Comparison of ENCODE assay signal across 12 cellular contexts in the genomic region with DNA sequence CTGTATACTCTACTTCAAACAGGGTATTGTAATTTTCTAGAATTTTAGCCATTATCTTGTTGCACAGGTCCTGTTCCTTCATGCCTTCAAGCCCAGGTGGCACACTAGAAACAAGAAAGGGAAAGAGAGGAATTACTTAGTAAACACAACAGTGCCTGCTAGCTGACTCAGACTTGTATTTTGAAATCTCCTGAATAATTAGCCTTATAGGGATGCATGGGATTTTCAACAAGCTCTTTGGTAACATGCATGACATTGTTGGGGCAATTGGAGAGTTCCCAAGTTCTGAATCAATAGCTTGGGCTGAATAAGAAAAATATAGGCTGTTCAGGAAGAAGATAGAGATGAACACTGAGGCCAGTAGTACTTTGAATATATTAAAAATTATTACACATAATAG.
DNase-seq lines count a peak whose midpoint lies in the region; ATAC-seq and TF ChIP-seq lines count a peak whose summit lies in the region.
"Had no signal": no experiment of that assay in that cellular context is flagged by ENCODE, and none has a peak within 500 bp of the region (broad histone marks: within the 10 kb centered on the region; RNA-seq: fewer than 3 reads in every experiment).

No MANE protein-coding gene starts in this region.

- H2AFZ ChIP-seq in GM23248 (no peak overlapping the region), hepatocyte (no peak overlapping the region), Karpas-422 (ENCODE audit: low read length) (no peak overlapping the region)

- CTCF ChIA-PET in AG04449 (lab: Yijun Ruan, JAX), result interaction anchor here (1.1 kb wide), 1 partner anchor 86 kb away, joined by 4 read pairs; no protein-coding TSS in a partner anchor

- no peaks in the 10 kb centered on the region for H3K9me3 ChIP-seq in GM23248 (ENCODE audit: low read depth)
- H3K9me3 ChIP-seq in hepatocyte (ENCODE audit: low read depth), result no peaks in the 10 kb centered on the region
- H3K9me3 ChIP-seq in Karpas-422 (ENCODE audit: low read length), result no peaks in the 10 kb centered on the region
- no peaks in the 10 kb centered on the region for H3K9me3 ChIP-seq in testis
- H3K9me3 ChIP-seq in heart left ventricle, result no peaks in the 10 kb centered on the region
- H3K9me3 ChIP-seq: Caco-2 had no signal

- peaks cover 20% of the 10 kb centered on the region for H3K4me1 ChIP-seq in GM23248 (ENCODE audit: insufficient read depth)
- H3K4me1 ChIP-seq in hepatocyte (ENCODE audit: insufficient read depth), result no peaks in the 10 kb centered on the region
- H3K4me1 ChIP-seq in Karpas-422 (ENCODE audit: low read length), result no peaks in the 10 kb centered on the region
- no peaks in the 10 kb centered on the region for H3K4me1 ChIP-seq in testis
- peaks cover 0 to 8% (median 0%) of the 10 kb centered on the region in 12 donors for H3K4me1 ChIP-seq in heart left ventricle

- intact Hi-C loops in testis (cut with DNase I; ENCODE audit: low total_unique reads), result no loop called here
- intact Hi-C loops in heart left ventricle (cut with DNase I), result no loop called here

- peak overlapping the region; percentile 25; the same call in 1 of the 2 replicates for H3K27ac ChIP-seq in GM23248
- H3K27ac ChIP-seq in hepatocyte, result peak overlapping the region; percentile 12
- H3K27ac ChIP-seq in Karpas-422 (ENCODE audit: low read length), result no peak overlapping the region
- H3K27ac ChIP-seq in testis, result no peak overlapping the region
- no peak overlapping the region for H3K27ac ChIP-seq in heart left ventricle

- POLR2A ChIA-PET in AG04449 (lab: Yijun Ruan, JAX), result no interaction called here

- ATAC-seq in heart left ventricle, result no peak
- ATAC-seq: activated T-cell treated with anti-CD3 and anti-CD28 coated beads, Interleukin-2, amount 50 U/mL, for 4 hours had no signal

- H4K20me1 ChIP-seq in GM23248 (ENCODE audit: insufficient read depth), result no peaks in the 10 kb centered on the region
- H4K20me1 ChIP-seq in hepatocyte (ENCODE audit: insufficient read depth, poor library complexity, severe bottlenecking), result no peaks in the 10 kb centered on the region
- no peaks in the 10 kb centered on the region for H4K20me1 ChIP-seq in Karpas-422 (ENCODE audit: insufficient read depth, low read depth, low read length)

- H3K79me2 ChIP-seq in GM23248 (ENCODE audit: insufficient read depth), result no peaks in the 10 kb centered on the region
- no peaks in the 10 kb centered on the region for H3K79me2 ChIP-seq in hepatocyte
- no peaks in the 10 kb centered on the region for H3K79me2 ChIP-seq in Karpas-422 (ENCODE audit: low read length)

- H3K4me2 ChIP-seq in GM23248 (ENCODE audit: unreplicated experiment) (peak overlapping the region; percentile 36), hepatocyte (no peak overlapping the region), Karpas-422 (ENCODE audit: low read depth, low read length, poor library complexity, severe bottlenecking) (no peak overlapping the region)

- no peaks in the 10 kb centered on the region for H3K9me2 ChIP-seq in GM23248 (ENCODE audit: insufficient read depth)
- no peaks in the 10 kb centered on the region for H3K9me2 ChIP-seq in hepatocyte (replicated peaks; ENCODE audit: insufficient read depth)
- H3K9me2 ChIP-seq in Karpas-422 (replicated peaks; ENCODE audit: insufficient read depth, low read length), result no peaks in the 10 kb centered on the region

- H3K4me3 ChIP-seq in AG04449 (ENCODE audit: low read depth, low read length) (no peak overlapping the region), GM23248 (no peak overlapping the region), astrocyte of the cerebellum (ENCODE audit: low read depth, low read length) (no peak overlapping the region), hepatocyte (no peak overlapping the region), Karpas-422 (ENCODE audit: low read length) (no peak overlapping the region), testis (no peak overlapping the region), heart left ventricle (no peak overlapping the region)

- in situ Hi-C loops in GM23248 (cut with MboI) (no loop called here), astrocyte of the cerebellum (cut with HindIII; ENCODE audit: low sequenced_read_pairs) (no loop called here)

- peaks cover 12% of the 10 kb centered on the region; the same call in 1 of the 2 replicates for H3F3A ChIP-seq in GM23248 (ENCODE audit: insufficient read depth)

- H3K27me3 ChIP-seq in GM23248 (replicated peaks; ENCODE audit: insufficient read depth) (no peaks in the 10 kb centered on the region), hepatocyte (no peaks in the 10 kb centered on the region), Karpas-422 (ENCODE audit: low read length) (no peaks in the 10 kb centered on the region), testis (no peaks in the 10 kb centered on the region), heart left ventricle (no peaks in the 10 kb centered on the region)

- DNase-seq in AG04449 (ENCODE audit: low read depth, low spot score) (peak; percentile 91), GM23248 (peak; percentile 94), astrocyte of the cerebellum (ENCODE audit: low read depth) (peak; percentile 85), hepatocyte (ENCODE audit: low spot score) (peak; percentile 22), Karpas-422 (no peak), testis (no peak), heart left ventricle (no peak), hypothalamus (lab: John Stamatoyannopoulos, UW) (no peak)
- DNase-seq: activated T-cell treated with anti-CD3 and anti-CD28 coated beads, Interleukin-2, amount 50 U/mL, for 4 hours; Caco-2; hippocampal formation; NCI-H1092 had no signal

- TF ChIP-seq POLR2A in testis (IDR thresholded peaks at IDR 0.05) (no peak), heart left ventricle (IDR thresholded peaks at IDR 0.05) (no peak)

- H3K36me3 ChIP-seq in GM23248 (ENCODE audit: low read depth) (no peaks in the 10 kb centered on the region), hepatocyte (replicated peaks; ENCODE audit: insufficient read depth, low read depth) (no peaks in the 10 kb centered on the region), Karpas-422 (ENCODE audit: insufficient read depth, low read length) (no peaks in the 10 kb centered on the region), testis (ENCODE audit: low read depth, missing control alignments) (no peaks in the 10 kb centered on the region), heart left ventricle (no peaks in the 10 kb centered on the region)

- H3K9ac ChIP-seq in GM23248 (no peak overlapping the region), Karpas-422 (ENCODE audit: low read length) (no peak overlapping the region)

- TF ChIP-seq CTCF in AG04449 (IDR thresholded peaks at IDR 0.05; ENCODE audit: insufficient read depth, low read length, missing control alignments) (no peak), astrocyte of the cerebellum (IDR thresholded peaks at IDR 0.05; ENCODE audit: low read depth, low read length, missing control alignments) (no peak), hepatocyte (IDR thresholded peaks at IDR 0.05; ENCODE audit: poor library complexity) (no peak), testis (IDR thresholded peaks at IDR 0.05) (no peak), heart left ventricle (IDR thresholded peaks at IDR 0.05) (no peak)

Comparison
In these comparisons a context has a peak if more than half of its experiments do, and no peak if none do; other contexts are left out.
1. DNase-seq: peak in AG04449 (single experiment), GM23248 (single experiment), astrocyte of the cerebellum (single experiment) and hepatocyte (single experiment); none in Karpas-422 (single experiment), testis (single experiment), heart left ventricle (0 of 5) and hypothalamus (0 of 51).
2. H3K27ac ChIP-seq: peak in GM23248 (single experiment) and hepatocyte (single experiment); none in Karpas-422 (single experiment), testis (0 of 2) and heart left ventricle (0 of 12).